In the genomic region with DNA sequence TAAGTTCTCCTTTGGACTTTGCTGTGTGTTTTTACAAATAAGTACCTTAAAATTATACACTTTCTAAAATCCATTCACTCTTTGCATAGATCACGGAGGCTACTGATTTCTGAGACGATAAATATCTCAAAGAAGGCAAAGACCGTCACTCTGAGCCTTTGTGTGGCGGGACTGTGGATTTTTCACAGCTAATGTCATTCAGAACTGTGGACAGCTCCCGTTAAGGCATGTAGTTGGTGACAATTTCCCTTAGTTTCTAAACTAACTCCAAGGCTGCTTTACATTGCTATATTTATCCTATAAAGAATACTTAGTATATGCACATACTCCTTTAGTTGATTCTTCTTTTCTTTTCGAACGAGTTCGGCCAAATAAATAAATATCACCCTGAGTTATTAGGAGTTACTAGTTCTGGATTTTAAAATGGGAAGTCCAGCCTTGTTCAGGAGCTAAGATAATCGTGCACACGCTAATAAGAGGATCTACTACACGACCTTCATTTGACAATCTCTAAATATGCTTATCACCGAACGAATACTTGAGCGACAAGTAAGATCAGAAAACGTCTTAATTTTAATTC, we compare ENCODE assay signal across 15 cellular contexts. TPM values are rescaled to one million over a fixed set of nuclear protein-coding genes. Genes with fewer than 3 reads are reported as not detected.
A peak's percentile ranks its signal among the peaks of the same experiment; 100 is the strongest.
DNase-seq lines count a peak whose midpoint lies in the region; ATAC-seq and TF ChIP-seq lines count a peak whose summit lies in the region.
"Had no signal": no experiment of that assay in that cellular context is flagged by ENCODE, and none has a peak within 500 bp of the region (broad histone marks: within the 10 kb centered on the region; RNA-seq: fewer than 3 reads in every experiment).

No MANE protein-coding gene starts in this region.

- H3K9ac ChIP-seq in mesendoderm (ENCODE audit: low read length), result no peak overlapping the region

- H2BK5ac ChIP-seq in mesendoderm (ENCODE audit: low read length), result no peak overlapping the region

- H3K23ac ChIP-seq in mesendoderm (ENCODE audit: low read length), result no peak overlapping the region

- H3K4me3 ChIP-seq in mesendoderm (ENCODE audit: low read length) (no peak overlapping the region), tibial artery (no peak overlapping the region)

- TF ChIP-seq RAD21 in Ishikawa (IDR thresholded peaks at IDR 0.05; ENCODE audit: low read depth), result no peak

- H3K4me3 Mint-ChIP-seq in activated T-helper 2 cell treated with anti-CD3 and anti-CD28 coated beads, Interferon-gamma antibody, Interleukin-2, Interleukin-4, amounts not matched to agents 10 μg/mL and 5 μg/mL and 100 μg/mL, durations not matched to agents 14 hours and 24 hours and 36 hours (ENCODE audit: low read depth), result no peak overlapping the region
- H3K4me3 Mint-ChIP-seq: activated naive CD4-positive, alpha-beta T cell treated with anti-CD3 and anti-CD28 coated beads, Interleukin-2, amount 10 ng/mL, durations not matched to agents 7 days and 5 days; CD4-positive, alpha-beta T cell had no signal

- WGBS in mesendoderm (ENCODE audit: extremely low coverage, insufficient coverage, low lambda C conversion rate), result no CpG with 5 or more reads among the region's 15 CpGs

- ATAC-seq in GM21528 (IDR thresholded peaks at IDR 0.05; ENCODE audit: low FRiP score, unreplicated experiment), result no peak

- H3K27me3 ChIP-seq in mesendoderm (ENCODE audit: insufficient read depth, low read length, poor library complexity) (peaks cover 3% of the 10 kb centered on the region), tibial artery (peaks cover 3 to 41% of the 10 kb centered on the region in 2 donors)

- H3K9me3 Mint-ChIP-seq in activated T-helper 2 cell treated with anti-CD3 and anti-CD28 coated beads, Interferon-gamma antibody, Interleukin-2, Interleukin-4, amounts not matched to agents 10 μg/mL and 5 μg/mL and 100 μg/mL, durations not matched to agents 14 hours and 24 hours and 36 hours, result peaks cover 8% of the 10 kb centered on the region
- H3K9me3 Mint-ChIP-seq: activated naive CD4-positive, alpha-beta T cell treated with anti-CD3 and anti-CD28 coated beads, Interleukin-2, amount 10 ng/mL, durations not matched to agents 7 days and 5 days had no signal

- TF ChIP-seq CTCF in tibial artery (IDR thresholded peaks at IDR 0.05), result no peak

- peaks cover 11% of the 10 kb centered on the region for H3K27me3 Mint-ChIP-seq in activated T-helper 2 cell treated with anti-CD3 and anti-CD28 coated beads, Interferon-gamma antibody, Interleukin-2, Interleukin-4, amounts not matched to agents 10 μg/mL and 5 μg/mL and 100 μg/mL, durations not matched to agents 14 hours and 24 hours and 36 hours (ENCODE audit: low read depth)

- DNase-seq in EH (ENCODE audit: low read depth) (peak; percentile 0), cerebellar cortex (ENCODE audit: low spot score) (peak; percentile 51), mesendoderm (no peak), tibial artery (no peak)
- DNase-seq in activated T-helper 2 cell treated with anti-CD3 and anti-CD28 coated beads, Interferon-gamma antibody, Interleukin-2, Interleukin-4, amounts not matched to agents 10 μg/mL and 5 μg/mL and 100 μg/mL, durations not matched to agents 14 hours and 24 hours and 36 hours (ENCODE audit: low spot score), result no peak
- DNase-seq in activated effector memory CD4-positive, alpha-beta T cell treated with anti-CD3 and anti-CD28 coated beads, Interleukin-2, amount 50 U/mL, for 16 hours, result no peak
- DNase-seq: activated CD4-positive, alpha-beta T cell treated with anti-CD3 and anti-CD28 coated beads for 48 hours; activated naive CD4-positive, alpha-beta T cell treated with anti-CD3 and anti-CD28 coated beads, Interleukin-2, amount 10 ng/mL, durations not matched to agents 7 days and 5 days; CD4-positive, alpha-beta T cell; NCI-H2107; stimulated activated CD4-positive, alpha-beta T cell treated with anti-CD3 and anti-CD28 coated beads, Interleukin-12 subunit alpha, Interleukin-12 subunit beta, amount 100 ng/mL, for 4 hours; stimulated activated CD8-positive, alpha-beta memory T cell treated with anti-CD3 and anti-CD28 coated beads, Interleukin-4, amount 100 ng/mL, for 48 hours had no signal

- no peak overlapping the region for H2BK15ac ChIP-seq in mesendoderm (replicated peaks; ENCODE audit: low read depth)

- no peak overlapping the region for H2BK120ac ChIP-seq in mesendoderm (ENCODE audit: low read depth, low read length)

- no peak overlapping the region for H4K5ac ChIP-seq in mesendoderm (ENCODE audit: low read length)

- no peak overlapping the region for H4K8ac ChIP-seq in mesendoderm (ENCODE audit: low read depth, low read length)

- no peak overlapping the region for H3K56ac ChIP-seq in mesendoderm (ENCODE audit: low read length)

- intact Hi-C loops in activated T-helper 2 cell treated with anti-CD3 and anti-CD28 coated beads, Interferon-gamma antibody, Interleukin-2, Interleukin-4, amounts not matched to agents 10 μg/mL and 5 μg/mL and 100 μg/mL, durations not matched to agents 14 hours and 24 hours and 36 hours (cut with micrococcal nuclease), result no loop called here
- intact Hi-C loops in tibial artery (cut with DNase I; ENCODE audit: low total_unique reads), result no loop called here

- TF ChIP-seq EP300 in Ishikawa (IDR thresholded peaks at IDR 0.05; ENCODE audit: borderline replicate concordance), result no peak

- peaks cover 2% of the 10 kb centered on the region for H3K4me1 Mint-ChIP-seq in activated T-helper 2 cell treated with anti-CD3 and anti-CD28 coated beads, Interferon-gamma antibody, Interleukin-2, Interleukin-4, amounts not matched to agents 10 μg/mL and 5 μg/mL and 100 μg/mL, durations not matched to agents 14 hours and 24 hours and 36 hours (ENCODE audit: low read depth)
- H3K4me1 Mint-ChIP-seq: activated naive CD4-positive, alpha-beta T cell treated with anti-CD3 and anti-CD28 coated beads, Interleukin-2, amount 10 ng/mL, durations not matched to agents 7 days and 5 days had no signal

- H3K79me2 ChIP-seq in mesendoderm (ENCODE audit: control insufficient read depth, insufficient read depth, low read length), result no peaks in the 10 kb centered on the region

- H3K36me3 Mint-ChIP-seq in activated T-helper 2 cell treated with anti-CD3 and anti-CD28 coated beads, Interferon-gamma antibody, Interleukin-2, Interleukin-4, amounts not matched to agents 10 μg/mL and 5 μg/mL and 100 μg/mL, durations not matched to agents 14 hours and 24 hours and 36 hours (ENCODE audit: low read depth), result no peaks in the 10 kb centered on the region
- H3K36me3 Mint-ChIP-seq: activated naive CD4-positive, alpha-beta T cell treated with anti-CD3 and anti-CD28 coated beads, Interleukin-2, amount 10 ng/mL, durations not matched to agents 7 days and 5 days had no signal

- H3K36me3 ChIP-seq in mesendoderm (ENCODE audit: control insufficient read depth, insufficient read depth, low read length) (no peaks in the 10 kb centered on the region), tibial artery (no peaks in the 10 kb centered on the region)

- H3K18ac ChIP-seq in mesendoderm (ENCODE audit: low read length), result no peak overlapping the region

- no peak overlapping the region for H3K27ac ChIP-seq in mesendoderm (ENCODE audit: low read depth, low read length)
- no peak overlapping the region for H3K27ac ChIP-seq in tibial artery

- peak overlapping the region; percentile 59 for H3K4me2 ChIP-seq in mesendoderm (ENCODE audit: low read length)

- H2AK5ac ChIP-seq in mesendoderm (ENCODE audit: low read length), result no peak overlapping the region

- H3K9me3 ChIP-seq in tibial artery, result no peaks in the 10 kb centered on the region

- H3K79me1 ChIP-seq in mesendoderm (ENCODE audit: low read length), result no peaks in the 10 kb centered on the region

- H3K4me1 ChIP-seq in mesendoderm (ENCODE audit: control insufficient read depth, low read depth, low read length), result no peaks in the 10 kb centered on the region
- H3K4me1 ChIP-seq in tibial artery, result peaks cover 0 to 15% (median 13%) of the 10 kb centered on the region in 4 donors

- H3K27ac Mint-ChIP-seq in activated T-helper 2 cell treated with anti-CD3 and anti-CD28 coated beads, Interferon-gamma antibody, Interleukin-2, Interleukin-4, amounts not matched to agents 10 μg/mL and 5 μg/mL and 100 μg/mL, durations not matched to agents 14 hours and 24 hours and 36 hours, result no peak overlapping the region
- H3K27ac Mint-ChIP-seq: activated naive CD4-positive, alpha-beta T cell treated with anti-CD3 and anti-CD28 coated beads, Interleukin-2, amount 10 ng/mL, durations not matched to agents 7 days and 5 days; CD4-positive, alpha-beta T cell had no signal

- no peak overlapping the region for H3K4ac ChIP-seq in mesendoderm (ENCODE audit: low read depth, low read length)

TF ChIP-seq in Ishikawa, 13 proteins besides CTCF, POLR2A, EP300 and RAD21 (continues in another document):
- TF ChIP-seq CEBPB (IDR thresholded peaks at IDR 0.05), result no peak
- TF ChIP-seq, protein P1, sequence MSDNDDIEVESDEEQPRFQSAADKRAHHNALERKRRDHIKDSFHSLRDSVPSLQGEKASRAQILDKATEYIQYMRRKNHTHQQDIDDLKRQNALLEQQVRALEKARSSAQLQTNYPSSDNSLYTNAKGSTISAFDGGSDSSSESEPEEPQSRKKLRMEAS (IDR thresholded peaks at IDR 0.05), result no peak

RNA-seq across cellular contexts. Expression of a gene that starts 1.8 kb away (rescaled TPM):
- 0.49 TPM for polyA plus RNA-seq in mesendoderm (2013, experiment 1 of 2)
- 0.43 TPM for polyA plus RNA-seq in mesendoderm (2013, experiment 2 of 2)
- not detected in 2 replicates for total RNA-seq in activated T-helper 2 cell treated with anti-CD3 and anti-CD28 coated beads, Interferon-gamma antibody, Interleukin-2, Interleukin-4, amounts not matched to agents 10 μg/mL and 5 μg/mL and 100 μg/mL, durations not matched to agents 14 hours and 24 hours and 36 hours
- total RNA-seq: CD4-positive, alpha-beta T cell; RPMI7951 had no signal

Comparison
In these comparisons a context has a peak if more than half of its experiments do, and no peak if none do; other contexts are left out.
1. DNase-seq: peak in EH (single experiment) and cerebellar cortex (single experiment); none in mesendoderm (single experiment), activated T-helper 2 cell treated with anti-CD3 and anti-CD28 coated beads, Interferon-gamma antibody, Interleukin-2, Interleukin-4, amounts not matched to agents 10 μg/mL and 5 μg/mL and 100 μg/mL, durations not matched to agents 14 hours and 24 hours and 36 hours (single experiment), activated effector memory CD4-positive, alpha-beta T cell treated with anti-CD3 and anti-CD28 coated beads, Interleukin-2, amount 50 U/mL, for 16 hours (single experiment) and tibial artery (0 of 2).